In the genomic region with DNA sequence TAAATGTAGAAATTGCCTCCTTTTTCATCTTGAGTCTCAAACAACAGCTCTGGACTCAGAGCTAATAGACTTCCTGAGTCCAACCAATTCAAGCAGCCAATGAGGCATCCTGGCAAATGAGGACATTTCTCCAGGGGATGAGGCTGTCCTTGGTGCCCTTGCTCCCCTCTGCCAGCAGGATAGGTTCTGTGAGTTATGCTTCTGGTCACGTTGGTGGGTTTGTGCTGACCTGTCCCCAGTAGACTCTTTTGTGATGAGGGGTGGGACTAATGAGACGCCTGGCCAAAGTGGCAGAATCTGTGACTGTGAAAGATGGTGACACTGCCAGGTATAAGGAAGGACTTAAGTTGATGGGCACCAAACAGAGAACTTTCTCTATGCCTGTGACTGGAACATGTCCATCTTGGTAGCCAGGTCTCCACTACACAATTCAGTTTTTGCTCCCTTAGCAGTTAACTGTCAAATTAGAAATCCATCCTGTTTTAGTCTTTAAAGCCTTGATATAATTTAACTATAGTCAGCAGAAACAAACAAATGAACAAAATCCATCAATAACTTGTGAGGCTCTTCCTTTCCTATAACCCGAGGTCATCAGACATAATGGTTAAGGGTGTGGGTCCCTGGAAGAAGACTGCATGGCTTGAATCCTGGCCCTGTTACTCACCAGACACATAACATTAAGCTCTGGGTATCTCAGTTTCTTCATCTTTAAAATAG, we compare ENCODE assay signal across 10 cellular contexts. TPM values are rescaled to one million over a fixed set of nuclear protein-coding genes. Genes with fewer than 3 reads are reported as not detected.
DNase-seq lines count a peak whose midpoint lies in the region; ATAC-seq, FAIRE-seq and TF ChIP-seq lines count a peak whose summit lies in the region.
"Had no signal": no experiment of that assay in that cellular context is flagged by ENCODE, and none has a peak within 500 bp of the region (broad histone marks: within the 10 kb centered on the region; RNA-seq: fewer than 3 reads in every experiment).

No MANE protein-coding gene starts in this region.

- POLR2A ChIA-PET in activated naive CD8-positive, alpha-beta T cell treated with anti-CD3 and anti-CD28 coated beads, Interleukin-2, amount 10 ng/mL, durations not matched to agents 7 days and 5 days (lab: Charles Lee) = interaction anchor here (0.6 kb wide), 1 partner anchor 37 kb away, joined by 5 read pairs; no protein-coding TSS in a partner anchor

- intact Hi-C loops in kidney (cut with DNase I) = no loop called here

- FAIRE-seq in kidney (lab: Jason Lieb, UNC) (no peak), urothelium cell line (lab: Jason Lieb, UNC) (no peak)
- FAIRE-seq: GM12878 had no signal

- H3K27me3 Mint-ChIP-seq in activated CD8-positive, alpha-beta memory T cell treated with anti-CD3 and anti-CD28 coated beads, Interleukin-2, amount 10 ng/mL, durations not matched to agents 7 days and 5 days = no peaks in the 10 kb centered on the region
- no peaks in the 10 kb centered on the region for H3K27me3 Mint-ChIP-seq in activated naive CD8-positive, alpha-beta T cell treated with anti-CD3 and anti-CD28 coated beads, Interleukin-2, amount 10 ng/mL, durations not matched to agents 7 days and 5 days

- WGBS in thymus = 90% methylated on average over 3 of the region's 3 CpGs

- peaks cover 34% of the 10 kb centered on the region for H3K4me1 Mint-ChIP-seq in activated CD8-positive, alpha-beta memory T cell treated with anti-CD3 and anti-CD28 coated beads, Interleukin-2, amount 10 ng/mL, durations not matched to agents 7 days and 5 days
- H3K4me1 Mint-ChIP-seq in activated naive CD8-positive, alpha-beta T cell treated with anti-CD3 and anti-CD28 coated beads, Interleukin-2, amount 10 ng/mL, durations not matched to agents 7 days and 5 days = peaks cover 18% of the 10 kb centered on the region

- H3K9me3 ChIP-seq in kidney (ENCODE audit: control insufficient read depth in 1 of 2, low read length in 2 of 2) (no peaks in the 10 kb centered on the region), thymus (ENCODE audit: control insufficient read depth) (no peaks in the 10 kb centered on the region)
- H3K9me3 ChIP-seq: HAP-1 had no signal

- peak overlapping the region; percentile 88 for H3K27ac Mint-ChIP-seq in activated CD8-positive, alpha-beta memory T cell treated with anti-CD3 and anti-CD28 coated beads, Interleukin-2, amount 10 ng/mL, durations not matched to agents 7 days and 5 days
- H3K27ac Mint-ChIP-seq in activated naive CD8-positive, alpha-beta T cell treated with anti-CD3 and anti-CD28 coated beads, Interleukin-2, amount 10 ng/mL, durations not matched to agents 7 days and 5 days = peak overlapping the region; percentile 42

- no peak overlapping the region for H3K9ac ChIP-seq in kidney (ENCODE audit: low read length in 2 of 2)

- H3K9me3 Mint-ChIP-seq in activated CD8-positive, alpha-beta memory T cell treated with anti-CD3 and anti-CD28 coated beads, Interleukin-2, amount 10 ng/mL, durations not matched to agents 7 days and 5 days (ENCODE audit: low read depth) = no peaks in the 10 kb centered on the region
- H3K9me3 Mint-ChIP-seq in activated naive CD8-positive, alpha-beta T cell treated with anti-CD3 and anti-CD28 coated beads, Interleukin-2, amount 10 ng/mL, durations not matched to agents 7 days and 5 days = no peaks in the 10 kb centered on the region

- no peak for ATAC-seq in activated CD8-positive, alpha-beta memory T cell treated with anti-CD3 and anti-CD28 coated beads, Interleukin-2, amount 10 ng/mL, durations not matched to agents 7 days and 5 days
- ATAC-seq in activated naive CD8-positive, alpha-beta T cell treated with anti-CD3 and anti-CD28 coated beads, Interleukin-2, amount 10 ng/mL, durations not matched to agents 7 days and 5 days (ENCODE audit: low read depth) = no peak

- no peak for DNase-seq in activated CD8-positive, alpha-beta memory T cell treated with anti-CD3 and anti-CD28 coated beads, Interleukin-2, amount 10 ng/mL, durations not matched to agents 7 days and 5 days
- DNase-seq in activated CD8-positive, alpha-beta memory T cell treated with anti-CD3 and anti-CD28 coated beads, Interleukin-2, amount 50 U/mL, for 4 hours = no peak
- DNase-seq in activated naive CD8-positive, alpha-beta T cell treated with anti-CD3 and anti-CD28 coated beads, Interleukin-2, amount 10 ng/mL, durations not matched to agents 7 days and 5 days = no peak
- DNase-seq in kidney (no peak), GM13976 (ENCODE audit: low spot score) (no peak), NCI-H2196 (lab: John Stamatoyannopoulos, UW; ENCODE audit: unreplicated experiment) (no peak), urothelium cell line (ENCODE audit: low spot score) (no peak)

- no peaks in the 10 kb centered on the region for H3K27me3 ChIP-seq in thymus (ENCODE audit: control insufficient read depth, insufficient read depth)

- TF ChIP-seq CTCF in kidney (IDR thresholded peaks at IDR 0.05; ENCODE audit: borderline replicate concordance, extremely low read depth, insufficient read depth) (no peak), GM13976 (IDR thresholded peaks at IDR 0.05; ENCODE audit: borderline replicate concordance, control extremely low read depth, extremely low read depth, insufficient read depth, missing control alignments) (no peak)

- CTCF ChIA-PET in activated CD8-positive, alpha-beta memory T cell treated with anti-CD3 and anti-CD28 coated beads, Interleukin-2, amount 10 ng/mL, durations not matched to agents 7 days and 5 days (lab: Charles Lee) = interaction anchor here (0.6 to 3.8 kb wide), 4 partner anchors 10 to 56 kb away, joined by 3 to 22 read pairs (median 12); no protein-coding TSS in a partner anchor

- H3K36me3 ChIP-seq in kidney (ENCODE audit: control insufficient read depth in 1 of 2, insufficient read depth in 2 of 2, low read length in 2 of 2) = no peaks in the 10 kb centered on the region
- no peaks in the 10 kb centered on the region for H3K36me3 ChIP-seq in thymus (ENCODE audit: control insufficient read depth, insufficient read depth)
- H3K36me3 ChIP-seq: HAP-1 had no signal

- no peaks in the 10 kb centered on the region for H3K36me3 Mint-ChIP-seq in activated CD8-positive, alpha-beta memory T cell treated with anti-CD3 and anti-CD28 coated beads, Interleukin-2, amount 10 ng/mL, durations not matched to agents 7 days and 5 days
- H3K36me3 Mint-ChIP-seq in activated naive CD8-positive, alpha-beta T cell treated with anti-CD3 and anti-CD28 coated beads, Interleukin-2, amount 10 ng/mL, durations not matched to agents 7 days and 5 days = no peaks in the 10 kb centered on the region

- in situ Hi-C loops in GM13976 (cut with MboI; ENCODE audit: low sequenced_read_pairs, unreplicated experiment) = no loop called here

- H3K4me3 Mint-ChIP-seq in activated CD8-positive, alpha-beta memory T cell treated with anti-CD3 and anti-CD28 coated beads, Interleukin-2, amount 10 ng/mL, durations not matched to agents 7 days and 5 days = peak overlapping the region; percentile 54
- no peak overlapping the region for H3K4me3 Mint-ChIP-seq in activated naive CD8-positive, alpha-beta T cell treated with anti-CD3 and anti-CD28 coated beads, Interleukin-2, amount 10 ng/mL, durations not matched to agents 7 days and 5 days

- H3K4me1 ChIP-seq in kidney (ENCODE audit: control insufficient read depth in 1 of 2, insufficient read depth in 1 of 2, low read depth in 1 of 2, low read length in 2 of 2) (peaks cover 11 to 20% of the 10 kb centered on the region in 2 donors), thymus (ENCODE audit: control insufficient read depth, insufficient read depth, low read length) (no peaks in the 10 kb centered on the region)

- H3K4me3 ChIP-seq in kidney (ENCODE audit: low read length in 2 of 2) = no peak overlapping the region
- no peak overlapping the region for H3K4me3 ChIP-seq in thymus (ENCODE audit: low read length)
- H3K4me3 ChIP-seq: GM12878, HAP-1 had no signal

- H3K27ac ChIP-seq in kidney (ENCODE audit: low read depth in 2 of 2, low read length in 2 of 2) (peak overlapping the region; percentile 44 to 53), thymus (ENCODE audit: low read depth) (peak overlapping the region; percentile 54)

RNA-seq across cellular contexts. Expression of gene THEM4, which starts 35.7 kb away (rescaled TPM):
- 10 to 100 TPM; 19.1 to 20.9 TPM for total RNA-seq in activated CD8-positive, alpha-beta memory T cell treated with anti-CD3 and anti-CD28 coated beads, Interleukin-2, amount 10 ng/mL, durations not matched to agents 7 days and 5 days
- total RNA-seq in activated naive CD8-positive, alpha-beta T cell treated with anti-CD3 and anti-CD28 coated beads, Interleukin-2, amount 10 ng/mL, durations not matched to agents 7 days and 5 days = 10 to 100 TPM; 46.6 to 49.7 TPM
- total RNA-seq in kidney = 17.5 TPM
- polyA plus RNA-seq in kidney (ENCODE audit: insufficient read depth, low read depth, low replicate concordance) (27.9 TPM), thymus (46.2 TPM)

RNA-seq across cellular contexts. Expression of gene S100A10, which starts 48.6 kb away (rescaled TPM):
- 100 to 1,000 TPM; 333 to 424 TPM for total RNA-seq in activated CD8-positive, alpha-beta memory T cell treated with anti-CD3 and anti-CD28 coated beads, Interleukin-2, amount 10 ng/mL, durations not matched to agents 7 days and 5 days
- 100 to 1,000 TPM; 529 to 544 TPM for total RNA-seq in activated naive CD8-positive, alpha-beta T cell treated with anti-CD3 and anti-CD28 coated beads, Interleukin-2, amount 10 ng/mL, durations not matched to agents 7 days and 5 days
- total RNA-seq in kidney = 467 TPM
- polyA plus RNA-seq in kidney (ENCODE audit: insufficient read depth, low read depth, low replicate concordance) (500 TPM), thymus (592 TPM)
